In the genomic region with DNA sequence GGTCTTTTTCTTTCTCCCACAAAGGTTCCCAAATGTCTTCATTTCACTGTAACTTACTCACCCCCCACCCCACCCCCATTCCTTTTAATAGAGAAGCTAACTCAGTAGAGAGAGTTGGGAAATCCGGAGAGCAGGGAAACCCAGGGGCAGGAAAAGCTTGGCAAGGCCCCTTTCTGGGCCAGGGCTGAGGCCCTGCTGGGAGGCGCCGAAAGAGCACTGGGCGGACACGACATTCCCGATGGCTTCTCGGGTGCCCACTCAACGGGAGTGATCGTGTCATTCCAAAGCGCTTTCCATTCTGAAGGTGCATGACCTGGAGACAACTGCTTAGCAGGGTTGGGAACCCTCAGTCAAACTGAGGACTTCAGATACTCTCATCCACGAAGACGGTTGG, we compare ENCODE assay signal across 8 cellular contexts. TPM values are rescaled to one million over a fixed set of nuclear protein-coding genes. Genes with fewer than 3 reads are reported as not detected.
DNase-seq lines count a peak whose midpoint lies in the region; ATAC-seq, FAIRE-seq and TF ChIP-seq lines count a peak whose summit lies in the region.

No MANE protein-coding gene starts in this region.

- no peak for TF ChIP-seq CTCF in GM12865 (IDR thresholded peaks at IDR 0.05; ENCODE audit: insufficient read depth, low read depth, low read length, missing control alignments)
- TF ChIP-seq CTCF in OCI-LY3 (IDR thresholded peaks at IDR 0.05; ENCODE audit: low read depth, low read length): no peak
- TF ChIP-seq CTCF in endothelial cell of umbilical vein (IDR thresholded peaks at IDR 0.05; ENCODE audit: extremely low read depth in 1 of 2, insufficient read depth in 1 of 2, low read depth in 1 of 2, low read length in 2 of 2): no peak
- TF ChIP-seq CTCF in psoas muscle (IDR thresholded peaks at IDR 0.05): no peak

- DNase-seq in GM12865 (ENCODE audit: low read depth): no peak
- no peak for DNase-seq in endothelial cell of umbilical vein (ENCODE audit: low read depth, low spot score)
- DNase-seq in psoas muscle: peak in 1 of 2 donors; percentile 52
- no peak for DNase-seq in urothelium cell line (ENCODE audit: low spot score)
- DNase-seq in epidermal melanocyte (ENCODE audit: insufficient read length, low spot score): no peak

- BruUV-seq in endothelial cell of umbilical vein (replicated peaks; lab: Mats Ljungman, UMichigan): no TSS peak

- H3K4me1 ChIP-seq in OCI-LY3 (ENCODE audit: low read length) (peaks cover 23% of the 10 kb centered on the region), endothelial cell of umbilical vein (ENCODE audit: control insufficient read depth, extremely low read depth, insufficient read depth, low read length) (peaks cover 31% of the 10 kb centered on the region), psoas muscle (peaks cover 40% of the 10 kb centered on the region)

- H3K9me3 ChIP-seq in OCI-LY3 (ENCODE audit: insufficient read depth, low read length) (no peaks in the 10 kb centered on the region), endothelial cell of umbilical vein (replicated peaks; ENCODE audit: control insufficient read depth, insufficient read depth, low read length) (no peaks in the 10 kb centered on the region), psoas muscle (no peaks in the 10 kb centered on the region)

- no peak for FAIRE-seq in endothelial cell of umbilical vein (lab: Jason Lieb, UNC)
- no peak for FAIRE-seq in urothelium cell line (lab: Jason Lieb, UNC)

- CTCF ChIA-PET in endothelial cell of umbilical vein (lab: Charles Lee): interaction anchor here (0.6 to 8.3 kb wide), 5 partner anchors 8 to 429 kb away, joined by 3 to 127 read pairs (median 18); a partner anchor contains a TSS

- no peaks in the 10 kb centered on the region for H3K9me1 ChIP-seq in endothelial cell of umbilical vein (replicated peaks; ENCODE audit: control insufficient read depth, extremely low read depth, insufficient read depth, low read length)

- no peak for ATAC-seq in psoas muscle
- ATAC-seq in GM21619 (IDR thresholded peaks at IDR 0.05; ENCODE audit: unreplicated experiment): no peak
- no peak for ATAC-seq in HG02623 (IDR thresholded peaks at IDR 0.05; ENCODE audit: unreplicated experiment)

- intact Hi-C loops in endothelial cell of umbilical vein (cut with micrococcal nuclease) (no loop called here), psoas muscle (cut with DNase I) (no loop called here)

- H3K27me3 ChIP-seq in OCI-LY3 (ENCODE audit: low read depth, low read length) (no peaks in the 10 kb centered on the region), endothelial cell of umbilical vein (ENCODE audit: control insufficient read depth in 2 of 2, insufficient read depth in 2 of 2, low read length in 2 of 2) (no peaks in the 10 kb centered on the region), psoas muscle (ENCODE audit: insufficient read depth in 3 of 3, low read length in 2 of 3) (no peaks in the 10 kb centered on the region)

- H3K79me2 ChIP-seq in OCI-LY3 (ENCODE audit: low read length) (peaks cover 53% of the 10 kb centered on the region), endothelial cell of umbilical vein (ENCODE audit: control insufficient read depth, insufficient read depth, low read length) (peaks cover 29% of the 10 kb centered on the region)

- POLR2A ChIA-PET in endothelial cell of umbilical vein (lab: Charles Lee): interaction anchor here (0.6 to 3.8 kb wide), 6 partner anchors 8 to 353 kb away, joined by 4 to 19 read pairs (median 8); a partner anchor contains a TSS

- TF ChIP-seq POLR2A in endothelial cell of umbilical vein (IDR thresholded peaks at IDR 0.05; ENCODE audit: low read depth, low read length): no peak

- H2AFZ ChIP-seq in OCI-LY3 (ENCODE audit: low read depth, low read length) (no peak overlapping the region), endothelial cell of umbilical vein (ENCODE audit: low read depth, low read length) (no peak overlapping the region)

- 41 to 48% (median 44%) methylated on average over 12 of the region's 12 CpGs for whole genome bisulfite sequencing in psoas muscle, 3 donors

- H4K20me1 ChIP-seq in OCI-LY3 (ENCODE audit: insufficient read depth, low read length) (peaks cover 4% of the 10 kb centered on the region; the same call in 1 of the 2 replicates), endothelial cell of umbilical vein (replicated peaks; ENCODE audit: control insufficient read depth, extremely low read depth, insufficient read depth, low read length) (no peaks in the 10 kb centered on the region)

- H3K36me3 ChIP-seq in OCI-LY3 (replicated peaks; ENCODE audit: low read depth, low read length) (peaks cover 39% of the 10 kb centered on the region), endothelial cell of umbilical vein (ENCODE audit: control insufficient read depth in 2 of 2, extremely low read depth in 1 of 2, insufficient read depth in 2 of 2, low read length in 2 of 2) (peaks cover 11 to 29% of the 10 kb centered on the region in 2 experiments), psoas muscle (ENCODE audit: insufficient read depth in 1 of 2, low read depth in 1 of 2) (peaks cover 0 to 45% of the 10 kb centered on the region in 2 donors)

- peak overlapping the region; percentile 79 for H3K4me2 ChIP-seq in OCI-LY3 (ENCODE audit: low read length)
- H3K4me2 ChIP-seq in endothelial cell of umbilical vein (ENCODE audit: insufficient read depth, low read length): peak overlapping the region; percentile 54

- H3K9ac ChIP-seq in OCI-LY3 (ENCODE audit: low read length): peak overlapping the region; percentile 98
- H3K9ac ChIP-seq in endothelial cell of umbilical vein (replicated peaks; ENCODE audit: extremely low read depth, insufficient read depth, low read length): peak overlapping the region; percentile 96

- H3K27ac ChIP-seq in OCI-LY3 (ENCODE audit: low read length): peak overlapping the region; percentile 88
- peak overlapping the region; percentile 95 for H3K27ac ChIP-seq in endothelial cell of umbilical vein (ENCODE audit: insufficient read depth, low read depth, low read length)
- H3K27ac ChIP-seq in psoas muscle: peak overlapping the region; percentile 98

- H3K4me3 ChIP-seq in GM12865 (ENCODE audit: low read depth, low read length) (peak overlapping the region; percentile 94), OCI-LY3 (ENCODE audit: low read length) (peak overlapping the region; percentile 88), endothelial cell of umbilical vein (replicated peaks in 1 of 3; ENCODE audit: insufficient read depth in 1 of 3, low read depth in 1 of 3, low read length in 3 of 3) (peak overlapping the region; percentile 56 to 59 (median 57)), psoas muscle (peak overlapping the region; percentile 86)

- dilution Hi-C loops in endothelial cell of umbilical vein (cut with MboI; ENCODE audit: extremely low pct_ligation_motif_present, low sequenced_read_pairs): no loop called here

RNA-seq across cellular contexts. Expression of a gene that starts 1.6 kb away (rescaled TPM):
- 20.4 and 22.7 TPM in 2 replicates for total RNA-seq in endothelial cell of umbilical vein
- polyA plus RNA-seq in endothelial cell of umbilical vein: 60.8 and 66.0 TPM in 2 replicates
- 27.6 and 33.5 TPM in 2 replicates for polyA plus RNA-seq in endothelial cell of umbilical vein (2011; cell fraction: cytosol; rRNA removed)
- 94.8 and 97.8 TPM in 2 replicates for polyA plus RNA-seq in endothelial cell of umbilical vein (2011; cell fraction: nucleus; rRNA removed)
- polyA plus RNA-seq in endothelial cell of umbilical vein (2012): 16.1 and 17.5 TPM in 2 replicates
- polyA minus RNA-seq in endothelial cell of umbilical vein: 51.4 and 57.0 TPM in 2 replicates
- polyA minus RNA-seq in endothelial cell of umbilical vein (2011; cell fraction: cytosol; rRNA and poly(A)+ RNA removed): 23.5 TPM
- 14.4 and 17.6 TPM in 2 replicates for polyA minus RNA-seq in endothelial cell of umbilical vein (2011; cell fraction: nucleus; rRNA and poly(A)+ RNA removed)
- total RNA-seq in psoas muscle: 10 to 100 TPM in 1 of 4 donors, 1 to 10 TPM in 3; 7.5 to 10.4 (median 9.1) TPM
- polyA plus RNA-seq in psoas muscle: 10 to 100 TPM; 11.0 to 19.9 (median 13.4) TPM

RNA-seq across cellular contexts. Expression of a gene that starts 2.0 kb away (rescaled TPM):
- total RNA-seq in endothelial cell of umbilical vein: 74.5 and 91.1 TPM in 2 replicates
- 91.4 and 140 TPM in 2 replicates for polyA plus RNA-seq in endothelial cell of umbilical vein
- 67.9 and 83.8 TPM in 2 replicates for polyA plus RNA-seq in endothelial cell of umbilical vein (2011; cell fraction: cytosol; rRNA removed)
- 28.7 and 33.7 TPM in 2 replicates for polyA plus RNA-seq in endothelial cell of umbilical vein (2011; cell fraction: nucleus; rRNA removed)
- 74.2 and 75.4 TPM in 2 replicates for polyA plus RNA-seq in endothelial cell of umbilical vein (2012)
- 54.4 and 55.5 TPM in 2 replicates for polyA minus RNA-seq in endothelial cell of umbilical vein
- polyA minus RNA-seq in endothelial cell of umbilical vein (2011; cell fraction: cytosol; rRNA and poly(A)+ RNA removed): 94.3 TPM
- polyA minus RNA-seq in endothelial cell of umbilical vein (2011; cell fraction: nucleus; rRNA and poly(A)+ RNA removed): 26.0 and 38.9 TPM in 2 replicates
- total RNA-seq in psoas muscle: 100 to 1,000 TPM; 100 to 150 (median 112) TPM
- polyA plus RNA-seq in psoas muscle: 10 to 100 TPM; 60.6 to 98.8 (median 85.7) TPM

RNA-seq across cellular contexts. Expression of a gene that starts 9.3 kb away (rescaled TPM):
- total RNA-seq in endothelial cell of umbilical vein (189 and 195 TPM in 2 replicates), psoas muscle (100 to 1,000 TPM in 3 of 4 donors, 10 to 100 TPM in 1; 82.8 to 259 (median 209) TPM)
- polyA plus RNA-seq in endothelial cell of umbilical vein (134 and 167 TPM in 2 replicates), psoas muscle (100 to 1,000 TPM; 102 to 397 (median 233) TPM)
- polyA plus RNA-seq in endothelial cell of umbilical vein (2011; cell fraction: cytosol; rRNA removed): 202 and 221 TPM in 2 replicates
- polyA plus RNA-seq in endothelial cell of umbilical vein (2011; cell fraction: nucleus; rRNA removed): 255 and 269 TPM in 2 replicates
- polyA plus RNA-seq in endothelial cell of umbilical vein (2012): 194 and 239 TPM in 2 replicates
- polyA minus RNA-seq in endothelial cell of umbilical vein: 350 and 383 TPM in 2 replicates
- 325 TPM for polyA minus RNA-seq in endothelial cell of umbilical vein (2011; cell fraction: cytosol; rRNA and poly(A)+ RNA removed)
- polyA minus RNA-seq in endothelial cell of umbilical vein (2011; cell fraction: nucleus; rRNA and poly(A)+ RNA removed): 82.4 and 114 TPM in 2 replicates

RNA-seq across cellular contexts. Expression of a gene that starts 12.7 kb away (rescaled TPM):
- total RNA-seq in endothelial cell of umbilical vein (161 and 192 TPM in 2 replicates), psoas muscle (10 to 100 TPM; 55.1 to 65.7 (median 59.6) TPM)
- polyA plus RNA-seq in endothelial cell of umbilical vein (319 and 337 TPM in 2 replicates), psoas muscle (10 to 100 TPM; 30.5 to 49.5 (median 46.9) TPM)
- 116 and 132 TPM in 2 replicates for polyA plus RNA-seq in endothelial cell of umbilical vein (2011; cell fraction: cytosol; rRNA removed)
- 987 and 1,038 TPM in 2 replicates for polyA plus RNA-seq in endothelial cell of umbilical vein (2011; cell fraction: nucleus; rRNA removed)
- polyA plus RNA-seq in endothelial cell of umbilical vein (2012): 109 and 131 TPM in 2 replicates
- polyA minus RNA-seq in endothelial cell of umbilical vein: 292 and 353 TPM in 2 replicates
- polyA minus RNA-seq in endothelial cell of umbilical vein (2011; cell fraction: cytosol; rRNA and poly(A)+ RNA removed): 51.5 TPM
- polyA minus RNA-seq in endothelial cell of umbilical vein (2011; cell fraction: nucleus; rRNA and poly(A)+ RNA removed): 147 and 154 TPM in 2 replicates

RNA-seq across cellular contexts. Expression of a gene that starts 29.9 kb away (rescaled TPM):
- total RNA-seq in endothelial cell of umbilical vein (23.0 and 26.9 TPM in 2 replicates), psoas muscle (10 to 100 TPM; 11.1 to 17.0 (median 13.7) TPM)
- polyA plus RNA-seq in endothelial cell of umbilical vein (32.7 and 37.9 TPM in 2 replicates), psoas muscle (1 to 10 TPM; 4.1 to 8.7 (median 8.5) TPM)
- polyA plus RNA-seq in endothelial cell of umbilical vein (2011; cell fraction: cytosol; rRNA removed): 17.3 and 24.1 TPM in 2 replicates
- polyA plus RNA-seq in endothelial cell of umbilical vein (2011; cell fraction: nucleus; rRNA removed): 92.9 and 98.1 TPM in 2 replicates
- polyA plus RNA-seq in endothelial cell of umbilical vein (2012): 10.7 and 13.5 TPM in 2 replicates
- polyA minus RNA-seq in endothelial cell of umbilical vein: 24.2 and 26.3 TPM in 2 replicates
- polyA minus RNA-seq in endothelial cell of umbilical vein (2011; cell fraction: cytosol; rRNA and poly(A)+ RNA removed): 48.4 TPM
- polyA minus RNA-seq in endothelial cell of umbilical vein (2011; cell fraction: nucleus; rRNA and poly(A)+ RNA removed): 28.8 and 28.9 TPM in 2 replicates
